Comparison of ENCODE assay signal across 10 cellular contexts in the genomic region with DNA sequence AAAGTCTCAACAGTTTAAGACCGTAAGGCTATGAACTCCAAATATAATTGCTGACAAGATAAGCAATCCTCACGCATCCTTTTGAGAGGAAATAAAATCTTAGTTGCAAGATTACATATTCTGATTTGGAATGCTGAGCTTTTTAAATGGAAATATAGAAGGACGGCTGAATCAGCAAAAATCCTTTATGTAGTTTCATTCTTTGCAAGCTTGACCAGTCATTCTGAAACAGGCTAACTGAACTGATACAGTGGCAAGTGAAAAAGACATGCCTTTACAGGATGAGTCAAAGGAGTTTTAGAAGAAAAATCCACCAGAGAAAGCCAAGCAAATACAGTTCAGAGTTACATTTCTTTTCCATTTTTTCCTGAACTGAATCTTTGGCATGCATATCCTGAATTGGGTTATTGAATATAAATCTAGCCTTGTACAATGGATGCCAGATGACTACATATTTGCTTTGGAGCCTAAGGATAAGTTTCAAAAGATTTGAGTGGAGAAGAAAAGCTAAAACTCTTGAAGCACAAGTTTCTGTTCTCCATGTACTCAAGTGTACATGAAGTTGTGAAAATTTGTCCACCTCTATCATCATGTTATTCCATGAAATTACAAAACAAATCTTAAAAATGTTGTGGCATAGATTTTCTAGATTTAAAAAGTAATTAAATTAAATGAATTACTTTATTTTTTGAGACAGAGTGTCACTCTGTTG. TPM values are rescaled to one million over a fixed set of nuclear protein-coding genes. Genes with fewer than 3 reads are reported as not detected.
A peak's percentile ranks its signal among the peaks of the same experiment; 100 is the strongest.
DNase-seq lines count a peak whose midpoint lies in the region; TF ChIP-seq lines count a peak whose summit lies in the region.
"Had no signal": no experiment of that assay in that cellular context is flagged by ENCODE, and none has a peak within 500 bp of the region (broad histone marks: within the 10 kb centered on the region; RNA-seq: fewer than 3 reads in every experiment).

No MANE protein-coding gene starts in this region.

- H3K9ac ChIP-seq in trophoblast cell (ENCODE audit: low read length) = no peak overlapping the region

- no peak overlapping the region for H3K14ac ChIP-seq in trophoblast cell (ENCODE audit: low read length)

- no peak for TF ChIP-seq CTCF in GM20000 (IDR thresholded peaks at IDR 0.05; ENCODE audit: extremely low read depth, missing control alignments)

- H3K27me3 Mint-ChIP-seq in activated T-helper 2 cell treated with anti-CD3 and anti-CD28 coated beads, Interferon-gamma antibody, Interleukin-2, Interleukin-4, amounts not matched to agents 10 μg/mL and 5 μg/mL and 100 μg/mL, durations not matched to agents 14 hours and 24 hours and 36 hours (ENCODE audit: low read depth) = no peaks in the 10 kb centered on the region

- no peak overlapping the region for H3K4ac ChIP-seq in trophoblast cell (ENCODE audit: low read depth, low read length)

- H3K79me1 ChIP-seq in trophoblast cell (ENCODE audit: low read length) = peaks cover 15% of the 10 kb centered on the region

- H3K4me1 Mint-ChIP-seq in activated T-helper 2 cell treated with anti-CD3 and anti-CD28 coated beads, Interferon-gamma antibody, Interleukin-2, Interleukin-4, amounts not matched to agents 10 μg/mL and 5 μg/mL and 100 μg/mL, durations not matched to agents 14 hours and 24 hours and 36 hours (ENCODE audit: low read depth) = peaks cover 48% of the 10 kb centered on the region

- no peak overlapping the region for H3K4me2 ChIP-seq in trophoblast cell (ENCODE audit: low read length)

- peak overlapping the region; percentile 98 for H3K27ac ChIP-seq in ACC112 (ENCODE audit: low read depth, low read length)
- no peak overlapping the region for H3K27ac ChIP-seq in trophoblast cell (ENCODE audit: low read depth, low read length)

- H3K4me3 ChIP-seq in ACC112 (ENCODE audit: low read depth, low read length) (peak overlapping the region; percentile 97), trophoblast cell (ENCODE audit: low read depth, low read length) (no peak overlapping the region)

- H3K27me3 ChIP-seq in ACC112 (ENCODE audit: insufficient read depth, low read length) (no peaks in the 10 kb centered on the region), trophoblast cell (ENCODE audit: insufficient read depth, low read length) (no peaks in the 10 kb centered on the region)

- H2BK5ac ChIP-seq in trophoblast cell (ENCODE audit: low read depth, low read length, poor library complexity) = no peak overlapping the region

- DNase-seq in GM20000 (ENCODE audit: low spot score) (peak; percentile 42), lung microvascular endothelial cell (ENCODE audit: low read depth in 2 of 2) (peak; percentile 31 to 50), NCI-H2171 treated with DMSO at 0.1 percent for 48 hours (lab: John Stamatoyannopoulos, UW) (no peak), NCI-H524 (lab: John Stamatoyannopoulos, UW) (no peak), trophoblast cell (no peak), NCI-H82 (lab: John Stamatoyannopoulos, UW) (no peak)
- DNase-seq in activated T-helper 2 cell treated with anti-CD3 and anti-CD28 coated beads, Interferon-gamma antibody, Interleukin-2, Interleukin-4, amounts not matched to agents 10 μg/mL and 5 μg/mL and 100 μg/mL, durations not matched to agents 14 hours and 24 hours and 36 hours (ENCODE audit: low spot score) = no peak
- DNase-seq: GDM1, hippocampal formation had no signal

- H4K12ac ChIP-seq in trophoblast cell (ENCODE audit: low read depth, low read length) = no peak overlapping the region

- peak overlapping the region; percentile 89 for H3K4me3 Mint-ChIP-seq in activated T-helper 2 cell treated with anti-CD3 and anti-CD28 coated beads, Interferon-gamma antibody, Interleukin-2, Interleukin-4, amounts not matched to agents 10 μg/mL and 5 μg/mL and 100 μg/mL, durations not matched to agents 14 hours and 24 hours and 36 hours (ENCODE audit: low read depth)

- H2AFZ ChIP-seq in ACC112 (ENCODE audit: low read length, unreplicated experiment) (no peak overlapping the region), trophoblast cell (ENCODE audit: insufficient read depth, low read length, poor library complexity) (no peak overlapping the region)

- no peak overlapping the region for H2AK5ac ChIP-seq in trophoblast cell (ENCODE audit: low read length)

- H4K91ac ChIP-seq in trophoblast cell (ENCODE audit: low read depth, low read length) = no peak overlapping the region

- H2BK12ac ChIP-seq in trophoblast cell (ENCODE audit: low read length) = no peak overlapping the region

- H3K4me1 ChIP-seq in ACC112 (ENCODE audit: control insufficient read depth, insufficient read depth, low read length, unreplicated experiment) (peaks cover 34% of the 10 kb centered on the region), trophoblast cell (ENCODE audit: control insufficient read depth in 1 of 2, insufficient read depth in 2 of 2, low read length in 2 of 2) (peaks cover 3 to 10% of the 10 kb centered on the region in 2 experiments)

- no CpG with 5 or more reads among the region's 3 CpGs for WGBS in trophoblast cell (ENCODE audit: extremely low coverage, insufficient coverage, insufficient read length)

- peaks cover 68% of the 10 kb centered on the region for H3K36me3 Mint-ChIP-seq in activated T-helper 2 cell treated with anti-CD3 and anti-CD28 coated beads, Interferon-gamma antibody, Interleukin-2, Interleukin-4, amounts not matched to agents 10 μg/mL and 5 μg/mL and 100 μg/mL, durations not matched to agents 14 hours and 24 hours and 36 hours (ENCODE audit: low read depth)

- H3K9me3 Mint-ChIP-seq in activated T-helper 2 cell treated with anti-CD3 and anti-CD28 coated beads, Interferon-gamma antibody, Interleukin-2, Interleukin-4, amounts not matched to agents 10 μg/mL and 5 μg/mL and 100 μg/mL, durations not matched to agents 14 hours and 24 hours and 36 hours = no peaks in the 10 kb centered on the region

- H3K36me3 ChIP-seq in ACC112 (ENCODE audit: insufficient read depth, low read length) = peaks cover 77% of the 10 kb centered on the region
- peaks cover 14 to 21% of the 10 kb centered on the region in 2 experiments for H3K36me3 ChIP-seq in trophoblast cell (ENCODE audit: control insufficient read depth in 1 of 2, insufficient read depth in 2 of 2, low read length in 2 of 2)

- H4K8ac ChIP-seq in trophoblast cell (ENCODE audit: low read depth, low read length) = no peak overlapping the region

- no peak overlapping the region for H2BK120ac ChIP-seq in trophoblast cell (ENCODE audit: insufficient read depth, low read length, poor library complexity)

- intact Hi-C loops in activated T-helper 2 cell treated with anti-CD3 and anti-CD28 coated beads, Interferon-gamma antibody, Interleukin-2, Interleukin-4, amounts not matched to agents 10 μg/mL and 5 μg/mL and 100 μg/mL, durations not matched to agents 14 hours and 24 hours and 36 hours (cut with micrococcal nuclease) = loop anchor here (1.0 to 5.0 kb wide), 2 partner anchors 415 kb away; a partner anchor contains a TSS

- no peak overlapping the region for H3K23ac ChIP-seq in trophoblast cell (ENCODE audit: low read length)

- peak overlapping the region; percentile 42 for H3K27ac Mint-ChIP-seq in activated T-helper 2 cell treated with anti-CD3 and anti-CD28 coated beads, Interferon-gamma antibody, Interleukin-2, Interleukin-4, amounts not matched to agents 10 μg/mL and 5 μg/mL and 100 μg/mL, durations not matched to agents 14 hours and 24 hours and 36 hours

- H3K79me2 ChIP-seq in ACC112 (ENCODE audit: control insufficient read depth, insufficient read depth, low read length, unreplicated experiment) (peaks cover 68% of the 10 kb centered on the region), trophoblast cell (ENCODE audit: control insufficient read depth, insufficient read depth, low read length, poor library complexity) (peaks cover 7% of the 10 kb centered on the region)

- no peaks in the 10 kb centered on the region for H3K9me3 ChIP-seq in trophoblast cell (ENCODE audit: insufficient read depth, low read depth, low read length)

- no peak overlapping the region for H3K18ac ChIP-seq in trophoblast cell (ENCODE audit: low read length)

RNA-seq across cellular contexts. Expression of a gene that starts 4.4 kb away (rescaled TPM):
- 337 and 342 TPM in 2 replicates for total RNA-seq in activated T-helper 2 cell treated with anti-CD3 and anti-CD28 coated beads, Interferon-gamma antibody, Interleukin-2, Interleukin-4, amounts not matched to agents 10 μg/mL and 5 μg/mL and 100 μg/mL, durations not matched to agents 14 hours and 24 hours and 36 hours
- total RNA-seq in lung microvascular endothelial cell = 2,898 and 3,955 TPM in 2 replicates
- polyA plus RNA-seq in trophoblast cell (2013) = 408 and 429 TPM in 2 replicates

RNA-seq across cellular contexts. Expression of a gene that starts 31.0 kb away (rescaled TPM):
- 3.2 and 4.2 TPM in 2 replicates for total RNA-seq in activated T-helper 2 cell treated with anti-CD3 and anti-CD28 coated beads, Interferon-gamma antibody, Interleukin-2, Interleukin-4, amounts not matched to agents 10 μg/mL and 5 μg/mL and 100 μg/mL, durations not matched to agents 14 hours and 24 hours and 36 hours
- total RNA-seq in lung microvascular endothelial cell = 3.5 and 3.8 TPM in 2 replicates
- 2.7 and 3.1 TPM in 2 replicates for polyA plus RNA-seq in trophoblast cell (2013)

Comparison
In these comparisons a context has a peak if more than half of its experiments do, and no peak if none do; other contexts are left out.
1. DNase-seq: peak in GM20000 (single experiment) and lung microvascular endothelial cell (2 of 2); none in activated T-helper 2 cell treated with anti-CD3 and anti-CD28 coated beads, Interferon-gamma antibody, Interleukin-2, Interleukin-4, amounts not matched to agents 10 μg/mL and 5 μg/mL and 100 μg/mL, durations not matched to agents 14 hours and 24 hours and 36 hours (single experiment), NCI-H2171 treated with DMSO at 0.1 percent for 48 hours (single experiment), NCI-H524 (0 of 2), trophoblast cell (0 of 2) and NCI-H82 (single experiment).